Comparison of ENCODE assay signal across 12 cellular contexts in genomic region chr1:167518331-167518700, GRCh38. TPM values are rescaled to one million over a fixed set of nuclear protein-coding genes. Genes with fewer than 3 reads are reported as not detected.
DNase-seq lines count a peak whose midpoint lies in the region; ATAC-seq lines count a peak whose summit lies in the region.
"Had no signal": no experiment of that assay in that cellular context is flagged by ENCODE, and none has a peak within 500 bp of the region (broad histone marks: within the 10 kb centered on the region; RNA-seq: fewer than 3 reads in every experiment).

Gene CD247, minus strand, starts transcription at chr1:167518529. Its CDS starts 64 bp downstream, at chr1:167518465.

- CTCF ChIA-PET in activated CD8-positive, alpha-beta memory T cell treated with anti-CD3 and anti-CD28 coated beads, Interleukin-2, amount 10 ng/mL, durations not matched to agents 7 days and 5 days (lab: Charles Lee) = interaction anchor here (0.6 to 6.7 kb wide), 20 partner anchors 9 to 298 kb away, joined by 3 to 63 read pairs (median 8); no protein-coding TSS in a partner anchor

- peaks cover 32% of the 10 kb centered on the region for H3K36me3 ChIP-seq in KOPT-K1 (ENCODE audit: insufficient read depth, low read length)
- no peaks in the 10 kb centered on the region for H3K36me3 ChIP-seq in esophagus (ENCODE audit: control insufficient read depth in 2 of 2, insufficient read depth in 2 of 2, low read length in 1 of 2)

- H3K9me3 Mint-ChIP-seq in activated CD8-positive, alpha-beta memory T cell treated with anti-CD3 and anti-CD28 coated beads, Interleukin-2, amount 10 ng/mL, durations not matched to agents 7 days and 5 days (ENCODE audit: low read depth) = no peaks in the 10 kb centered on the region
- H3K9me3 Mint-ChIP-seq in stimulated activated naive B cell treated with anti-CD40 and anti-IgM and Interleukin-4, amounts not matched to agents 10 μg/mL and 1 μg/mL and 100 μg/mL, for 72 hours = peaks cover 0 to 2% of the 10 kb centered on the region in 2 donors
- H3K9me3 Mint-ChIP-seq: dendritic cell treated with granulocyte-macrophage colony-stimulating factor and Interleukin-4, amounts not matched to agents 40 ng/mL and 50 ng/mL, for 4 days had no signal

- H3K27me3 ChIP-seq in esophagus (ENCODE audit: control insufficient read depth in 1 of 2, insufficient read depth in 2 of 2, low read length in 2 of 2) = no peaks in the 10 kb centered on the region

- peak within 1 kb of the TSS; percentile 2 to 39 for H3K4me3 ChIP-seq in esophagus (ENCODE audit: low read depth in 1 of 2, low read length in 2 of 2)

- intact Hi-C loops in cardiac septum (cut with DNase I) = no loop called here

- H3K4me3 Mint-ChIP-seq in activated CD8-positive, alpha-beta memory T cell treated with anti-CD3 and anti-CD28 coated beads, Interleukin-2, amount 10 ng/mL, durations not matched to agents 7 days and 5 days = peak within 1 kb of the TSS; percentile 94
- H3K4me3 Mint-ChIP-seq in stimulated activated naive B cell treated with anti-CD40 and anti-IgM and Interleukin-4, amounts not matched to agents 10 μg/mL and 1 μg/mL and 100 μg/mL, for 72 hours = peak within 1 kb of the TSS in 1 of 2 donors; percentile 39
- H3K4me3 Mint-ChIP-seq: dendritic cell treated with granulocyte-macrophage colony-stimulating factor and Interleukin-4, amounts not matched to agents 40 ng/mL and 50 ng/mL, for 4 days had no signal

- peaks cover 38% of the 10 kb centered on the region for H3K4me1 Mint-ChIP-seq in activated CD8-positive, alpha-beta memory T cell treated with anti-CD3 and anti-CD28 coated beads, Interleukin-2, amount 10 ng/mL, durations not matched to agents 7 days and 5 days
- peaks cover 0 to 2% of the 10 kb centered on the region in 2 donors for H3K4me1 Mint-ChIP-seq in stimulated activated naive B cell treated with anti-CD40 and anti-IgM and Interleukin-4, amounts not matched to agents 10 μg/mL and 1 μg/mL and 100 μg/mL, for 72 hours

- H3K36me3 Mint-ChIP-seq in activated CD8-positive, alpha-beta memory T cell treated with anti-CD3 and anti-CD28 coated beads, Interleukin-2, amount 10 ng/mL, durations not matched to agents 7 days and 5 days = peaks cover 46% of the 10 kb centered on the region
- peaks cover 0 to 2% of the 10 kb centered on the region in 2 donors for H3K36me3 Mint-ChIP-seq in stimulated activated naive B cell treated with anti-CD40 and anti-IgM and Interleukin-4, amounts not matched to agents 10 μg/mL and 1 μg/mL and 100 μg/mL, for 72 hours

- peak; percentile 91 for DNase-seq in activated CD8-positive, alpha-beta memory T cell treated with anti-CD3 and anti-CD28 coated beads, Interleukin-2, amount 10 ng/mL, durations not matched to agents 7 days and 5 days
- peak; percentile 50 to 54 for DNase-seq in stimulated activated CD8-positive, alpha-beta memory T cell treated with anti-CD3 and anti-CD28 coated beads, Interleukin-2, amount 100 ng/mL, for 1 hour (ENCODE audit: low read depth in 2 of 2)
- no peak for DNase-seq in stimulated activated naive B cell treated with anti-CD40 and anti-IgM and Interleukin-4, amounts not matched to agents 10 μg/mL and 1 μg/mL and 100 μg/mL, for 72 hours
- DNase-seq in cardiac septum (ENCODE audit: low spot score) (no peak), kidney glomerular epithelial cell (lab: John Stamatoyannopoulos, UW) (no peak)
- DNase-seq: DMS79 had no signal

- peaks cover 4% of the 10 kb centered on the region for H3K27me3 Mint-ChIP-seq in activated CD8-positive, alpha-beta memory T cell treated with anti-CD3 and anti-CD28 coated beads, Interleukin-2, amount 10 ng/mL, durations not matched to agents 7 days and 5 days
- H3K27me3 Mint-ChIP-seq in stimulated activated naive B cell treated with anti-CD40 and anti-IgM and Interleukin-4, amounts not matched to agents 10 μg/mL and 1 μg/mL and 100 μg/mL, for 72 hours = peaks cover 17 to 25% of the 10 kb centered on the region in 2 donors
- H3K27me3 Mint-ChIP-seq: dendritic cell treated with granulocyte-macrophage colony-stimulating factor and Interleukin-4, amounts not matched to agents 40 ng/mL and 50 ng/mL, for 4 days had no signal

- H3K9me3 ChIP-seq in KOPT-K1 (ENCODE audit: insufficient read depth, low read length, poor library complexity, severe bottlenecking) (peaks cover 10% of the 10 kb centered on the region), esophagus (ENCODE audit: control insufficient read depth in 2 of 2, insufficient read depth in 1 of 2, low read depth in 1 of 2, low read length in 1 of 2) (no peaks in the 10 kb centered on the region)

- H3K27ac Mint-ChIP-seq in activated CD8-positive, alpha-beta memory T cell treated with anti-CD3 and anti-CD28 coated beads, Interleukin-2, amount 10 ng/mL, durations not matched to agents 7 days and 5 days = peak within 1 kb of the TSS; percentile 98
- H3K27ac Mint-ChIP-seq in stimulated activated naive B cell treated with anti-CD40 and anti-IgM and Interleukin-4, amounts not matched to agents 10 μg/mL and 1 μg/mL and 100 μg/mL, for 72 hours = no peak within 1 kb of the TSS
- H3K27ac Mint-ChIP-seq: dendritic cell treated with granulocyte-macrophage colony-stimulating factor and Interleukin-4, amounts not matched to agents 40 ng/mL and 50 ng/mL, for 4 days had no signal

- ATAC-seq in activated CD8-positive, alpha-beta memory T cell treated with anti-CD3 and anti-CD28 coated beads, Interleukin-2, amount 10 ng/mL, durations not matched to agents 7 days and 5 days = peak; percentile 65
- no peak for ATAC-seq in stimulated activated naive B cell treated with anti-CD40 and anti-IgM and Interleukin-4, amounts not matched to agents 10 μg/mL and 1 μg/mL and 100 μg/mL, for 72 hours (replicated peaks)
- no peak for ATAC-seq in GM21717 (IDR thresholded peaks at IDR 0.05; ENCODE audit: unreplicated experiment)

- 76 to 77% methylated on average over 14 of the region's 14 CpGs for WGBS in esophagus, 2 donors

- H3K4me1 ChIP-seq in esophagus (ENCODE audit: control insufficient read depth in 2 of 2, insufficient read depth in 2 of 2, low read length in 1 of 2) = no peaks in the 10 kb centered on the region

- H3K27ac ChIP-seq in KOPT-K1 (ENCODE audit: low read depth, low read length, poor library complexity, severe bottlenecking) (peak within 1 kb of the TSS; percentile 98), esophagus (ENCODE audit: low read depth in 2 of 2, low read length in 1 of 2) (peak within 1 kb of the TSS; percentile 13 to 40)

RNA-seq across cellular contexts. Expression of gene CD247, which starts in this region (rescaled TPM):
- 100 to 1,000 TPM; 190 to 197 TPM for total RNA-seq in activated CD8-positive, alpha-beta memory T cell treated with anti-CD3 and anti-CD28 coated beads, Interleukin-2, amount 10 ng/mL, durations not matched to agents 7 days and 5 days
- polyA plus RNA-seq in esophagus = 1 to 10 TPM; 1.3 to 1.6 TPM
- 0.57 TPM for total RNA-seq in cardiac septum
- total RNA-seq: kidney epithelial cell, RPMI7951 had no signal

Comparison
In these comparisons a context has a peak if more than half of its experiments do, and no peak if none do; other contexts are left out.
1. RNA of gene CD247 (total RNA-seq): 190 to 197 TPM in activated CD8-positive, alpha-beta memory T cell treated with anti-CD3 and anti-CD28 coated beads, Interleukin-2, amount 10 ng/mL, durations not matched to agents 7 days and 5 days; 0.57 TPM in cardiac septum (single experiment); every median in the first group is over 100 times any median in the second.
2. DNase-seq: peak in activated CD8-positive, alpha-beta memory T cell treated with anti-CD3 and anti-CD28 coated beads, Interleukin-2, amount 10 ng/mL, durations not matched to agents 7 days and 5 days (single experiment) and stimulated activated CD8-positive, alpha-beta memory T cell treated with anti-CD3 and anti-CD28 coated beads, Interleukin-2, amount 100 ng/mL, for 1 hour (2 of 2); none in stimulated activated naive B cell treated with anti-CD40 and anti-IgM and Interleukin-4, amounts not matched to agents 10 μg/mL and 1 μg/mL and 100 μg/mL, for 72 hours (single experiment), cardiac septum (single experiment) and kidney glomerular epithelial cell (single experiment).